ENCODE assay signal across 13 cellular contexts in the genomic region with DNA sequence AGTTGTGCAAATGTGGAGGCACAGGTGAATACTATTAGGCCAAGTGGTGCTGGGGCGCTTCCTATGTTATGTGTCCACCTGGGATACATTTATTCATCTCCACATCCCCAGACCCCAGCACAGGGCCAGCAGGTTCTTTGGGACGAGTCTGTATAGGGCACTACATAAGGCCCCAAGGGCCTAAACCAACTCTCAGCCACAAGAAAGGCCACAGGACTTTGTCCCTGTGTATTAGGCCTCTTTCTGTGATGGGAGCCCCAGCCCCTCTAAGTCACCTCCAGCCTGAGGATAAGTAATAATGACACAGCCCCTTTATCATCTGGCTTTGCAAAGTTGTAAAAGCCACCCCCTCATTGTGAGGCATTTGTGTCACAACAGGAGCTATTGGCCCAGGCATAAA.
"Had no signal": no experiment of that assay in that cellular context is flagged by ENCODE, and none has a peak within 500 bp of the region (broad histone marks: within the 10 kb centered on the region; RNA-seq: fewer than 3 reads in every experiment).

No MANE protein-coding gene starts in this region.

- DNase-seq: activated CD4-positive, alpha-beta memory T cell treated with anti-CD3 and anti-CD28 coated beads for 36 hours; activated gamma-delta T cell treated with Interleukin-2 at 50 U/mL for 16 hours; activated naive CD8-positive, alpha-beta T cell treated with anti-CD3 and anti-CD28 coated beads for 36 hours; activated T-cell treated with anti-CD3 and anti-CD28 coated beads, Interleukin-2, amount 50 U/mL, for 4 hours; colonic mucosa; effector CD8-positive, alpha-beta T cell; left cardiac atrium; sigmoid colon; stimulated activated CD4-positive, alpha-beta T cell treated with anti-CD3 and anti-CD28 coated beads, Interleukin-12 subunit alpha, Interleukin-12 subunit beta, amount 100 ng/mL, for 4 hours; stimulated activated naive CD4-positive, alpha-beta T cell; T-helper 9 cell had no signal

- H3K27ac ChIP-seq: ascending aorta, colonic mucosa, sigmoid colon, suprapubic skin had no signal

- H3K4me1 ChIP-seq: ascending aorta, sigmoid colon, suprapubic skin had no signal

- ATAC-seq: activated T-cell treated with anti-CD3 and anti-CD28 coated beads, Interleukin-2, amount 50 U/mL, for 4 hours had no signal

- H3K27me3 ChIP-seq: ascending aorta, colonic mucosa had no signal

- H3K9me3 ChIP-seq: ascending aorta, colonic mucosa, sigmoid colon, suprapubic skin had no signal

- H3K36me3 ChIP-seq: ascending aorta, colonic mucosa, sigmoid colon, suprapubic skin had no signal

- H3K4me3 ChIP-seq: ascending aorta, colonic mucosa, sigmoid colon, suprapubic skin had no signal
